Comparison of ENCODE assay signal across 19 cellular contexts in genomic region chr5:75142566-75143136, GRCh38.
DNase-seq lines count a peak whose midpoint lies in the region; ATAC-seq and TF ChIP-seq lines count a peak whose summit lies in the region.
"Had no signal": no experiment of that assay in that cellular context is flagged by ENCODE, and none has a peak within 500 bp of the region (broad histone marks: within the 10 kb centered on the region; RNA-seq: fewer than 3 reads in every experiment).

No MANE protein-coding gene starts in this region.

- no peaks in the 10 kb centered on the region for H3K9me2 ChIP-seq in GM23338 (ENCODE audit: insufficient read depth)

- H2AFZ ChIP-seq in GM23338: no peak overlapping the region

- no peak for DNase-seq in CD4-positive, CD25-positive, alpha-beta regulatory T cell
- peak; percentile 13 for DNase-seq in GM23338 (ENCODE audit: low spot score)
- DNase-seq in central memory CD8-positive, alpha-beta T cell (ENCODE audit: low spot score in 2 of 2): no peak
- DNase-seq in iPS-NIHi11 (ENCODE audit: low spot score): peak; percentile 9
- no peak for DNase-seq in activated CD4-positive, alpha-beta memory T cell treated with anti-CD3 and anti-CD28 coated beads for 36 hours
- DNase-seq in COLO829 (ENCODE audit: low spot score): no peak
- no peak for DNase-seq in T-helper 1 cell
- DNase-seq: CD4-positive, alpha-beta memory T cell; DND-41; NCI-H1105; NCI-H2029 treated with DMSO at 0.1 percent for 48 hours; NCI-H2171; NCI-H345; NCI-H774; NK-92 treated with Interleukin-12 subunit alpha and Interleukin-12 subunit beta, amount 100 ng/mL, for 24 hours had no signal

- H3F3A ChIP-seq in GM23338 (replicated peaks; ENCODE audit: low read depth): no peaks in the 10 kb centered on the region

- H3K79me2 ChIP-seq in GM23338 (replicated peaks; ENCODE audit: insufficient read depth): no peaks in the 10 kb centered on the region

- intact Hi-C loops in activated CD4-positive, alpha-beta memory T cell treated with anti-CD3 and anti-CD28 coated beads for 36 hours (cut with micrococcal nuclease): no loop called here

- H3K4me3 ChIP-seq in CD4-positive, CD25-positive, alpha-beta regulatory T cell (ENCODE audit: low read depth, low read length): no peak overlapping the region
- H3K4me3 ChIP-seq in GM23338: no peak overlapping the region
- H3K4me3 ChIP-seq: BLaER1, GM12878, K562 had no signal

- H3K27ac Mint-ChIP-seq in CD4-positive, CD25-positive, alpha-beta regulatory T cell: peak overlapping the region in 2 of 3 donors; percentile 21 to 80
- peak overlapping the region; percentile 61 for H3K27ac Mint-ChIP-seq in GM23338
- peak overlapping the region; percentile 57 for H3K27ac Mint-ChIP-seq in central memory CD8-positive, alpha-beta T cell (ENCODE audit: low read depth)
- no peak overlapping the region for H3K27ac Mint-ChIP-seq in activated CD4-positive, alpha-beta memory T cell treated with anti-CD3 and anti-CD28 coated beads for 36 hours

- H3K27me3 Mint-ChIP-seq in CD4-positive, CD25-positive, alpha-beta regulatory T cell: no peaks in the 10 kb centered on the region
- H3K27me3 Mint-ChIP-seq in GM23338 (ENCODE audit: insufficient read depth, low read depth, poor library complexity): peaks cover 2% of the 10 kb centered on the region
- H3K27me3 Mint-ChIP-seq in central memory CD8-positive, alpha-beta T cell: no peaks in the 10 kb centered on the region
- H3K27me3 Mint-ChIP-seq in activated CD4-positive, alpha-beta memory T cell treated with anti-CD3 and anti-CD28 coated beads for 36 hours: no peaks in the 10 kb centered on the region
- H3K27me3 Mint-ChIP-seq: CD4-positive, alpha-beta memory T cell had no signal

- no peak for TF ChIP-seq CTCF in GM23338 (conservative IDR thresholded peaks at IDR 0.05; ENCODE audit: low read depth in 2 of 2)

- no peak for ATAC-seq in CD4-positive, CD25-positive, alpha-beta regulatory T cell (ENCODE audit: low read depth in 2 of 2)
- peak; percentile 56; the same call in 2 of the 3 replicates for ATAC-seq in GM23338
- peak; percentile 60 for ATAC-seq in central memory CD8-positive, alpha-beta T cell (replicated peaks; ENCODE audit: extremely low read depth, poor library complexity, severe bottlenecking)
- ATAC-seq: GM12878, HCT116, K562 had no signal

- H3K27ac ChIP-seq in CD4-positive, CD25-positive, alpha-beta regulatory T cell (ENCODE audit: insufficient read depth, low read length, poor library complexity, severe bottlenecking): no peak overlapping the region
- H3K27ac ChIP-seq in GM23338 (ENCODE audit: low read depth): 0 out of 2 replicates have a peak overlapping the region, but pooled peaks have one; percentile 12
- H3K27ac ChIP-seq: BLaER1 had no signal

- H3K4me2 ChIP-seq in GM23338: peak overlapping the region; percentile 22; the same call in 1 of the 2 replicates
- H3K4me2 ChIP-seq: BLaER1 had no signal

- H3K36me3 ChIP-seq in CD4-positive, CD25-positive, alpha-beta regulatory T cell (ENCODE audit: control insufficient read depth, insufficient read depth, low read length): no peaks in the 10 kb centered on the region
- H3K36me3 ChIP-seq in GM23338 (ENCODE audit: insufficient read depth): no peaks in the 10 kb centered on the region
- H3K36me3 ChIP-seq: BLaER1 had no signal

- H3K36me3 Mint-ChIP-seq in CD4-positive, CD25-positive, alpha-beta regulatory T cell: no peaks in the 10 kb centered on the region
- H3K36me3 Mint-ChIP-seq in GM23338 (ENCODE audit: low read depth): no peaks in the 10 kb centered on the region
- no peaks in the 10 kb centered on the region for H3K36me3 Mint-ChIP-seq in central memory CD8-positive, alpha-beta T cell (ENCODE audit: insufficient read depth)
- no peaks in the 10 kb centered on the region for H3K36me3 Mint-ChIP-seq in activated CD4-positive, alpha-beta memory T cell treated with anti-CD3 and anti-CD28 coated beads for 36 hours
- H3K36me3 Mint-ChIP-seq: CD4-positive, alpha-beta memory T cell had no signal

- POLR2A ChIA-PET in activated CD4-positive, alpha-beta memory T cell treated with anti-CD3 and anti-CD28 coated beads for 36 hours (lab: Charles Lee): no interaction called here

- CTCF ChIA-PET in activated CD4-positive, alpha-beta memory T cell treated with anti-CD3 and anti-CD28 coated beads for 36 hours (lab: Charles Lee): interaction anchor here (0.7 kb wide), 1 partner anchor 78 kb away, joined by 3 read pairs; no protein-coding TSS in a partner anchor

- H4K20me1 ChIP-seq in GM23338 (replicated peaks; ENCODE audit: insufficient read depth): no peaks in the 10 kb centered on the region
- H4K20me1 ChIP-seq: BLaER1 had no signal

- peaks cover 7% of the 10 kb centered on the region for H3K4me1 ChIP-seq in CD4-positive, CD25-positive, alpha-beta regulatory T cell (ENCODE audit: control insufficient read depth, insufficient read depth, low read length, poor library complexity, severe bottlenecking)
- peaks cover 21% of the 10 kb centered on the region for H3K4me1 ChIP-seq in GM23338 (ENCODE audit: insufficient read depth)

- no peak overlapping the region for H3K4me3 Mint-ChIP-seq in CD4-positive, CD25-positive, alpha-beta regulatory T cell
- H3K4me3 Mint-ChIP-seq in GM23338: no peak overlapping the region
- no peak overlapping the region for H3K4me3 Mint-ChIP-seq in central memory CD8-positive, alpha-beta T cell
- H3K4me3 Mint-ChIP-seq in activated CD4-positive, alpha-beta memory T cell treated with anti-CD3 and anti-CD28 coated beads for 36 hours: no peak overlapping the region
- H3K4me3 Mint-ChIP-seq: CD4-positive, alpha-beta memory T cell had no signal

- H3K9me3 Mint-ChIP-seq in CD4-positive, CD25-positive, alpha-beta regulatory T cell: peaks cover 0 to 6% (median 2%) of the 10 kb centered on the region in 7 donors
- H3K9me3 Mint-ChIP-seq in GM23338: no peaks in the 10 kb centered on the region; the same call in 2 of the 3 replicates
- H3K9me3 Mint-ChIP-seq in central memory CD8-positive, alpha-beta T cell: no peaks in the 10 kb centered on the region
- peaks cover 6% of the 10 kb centered on the region for H3K9me3 Mint-ChIP-seq in activated CD4-positive, alpha-beta memory T cell treated with anti-CD3 and anti-CD28 coated beads for 36 hours

- no peaks in the 10 kb centered on the region for H3K27me3 ChIP-seq in CD4-positive, CD25-positive, alpha-beta regulatory T cell (ENCODE audit: control insufficient read depth, insufficient read depth, low read length)
- no peaks in the 10 kb centered on the region for H3K27me3 ChIP-seq in GM23338 (ENCODE audit: insufficient read depth)
- H3K27me3 ChIP-seq: BLaER1 had no signal

- no peaks in the 10 kb centered on the region for H3K9me3 ChIP-seq in CD4-positive, CD25-positive, alpha-beta regulatory T cell (ENCODE audit: control insufficient read depth in 2 of 2, low read length in 2 of 2)
- H3K9me3 ChIP-seq: BLaER1 had no signal

- H3K4me1 Mint-ChIP-seq in CD4-positive, CD25-positive, alpha-beta regulatory T cell: peaks cover 7 to 35% (median 12%) of the 10 kb centered on the region in 4 donors
- H3K4me1 Mint-ChIP-seq in GM23338: peaks cover 22% of the 10 kb centered on the region
- H3K4me1 Mint-ChIP-seq in central memory CD8-positive, alpha-beta T cell: peaks cover 22% of the 10 kb centered on the region
- H3K4me1 Mint-ChIP-seq in activated CD4-positive, alpha-beta memory T cell treated with anti-CD3 and anti-CD28 coated beads for 36 hours (ENCODE audit: low read depth): peaks cover 4% of the 10 kb centered on the region

TF ChIP-seq in GM23338, 12 proteins besides CTCF, POLR2A, EP300 and RAD21:
- TF ChIP-seq REST (IDR thresholded peaks at IDR 0.05; ENCODE audit: unreplicated experiment): no peak
- no peak for TF ChIP-seq CREB1 (CRISPR knock-in tag; IDR thresholded peaks at IDR 0.05; ENCODE audit: low read depth)
- TF ChIP-seq EZH2 (IDR thresholded peaks at IDR 0.05; ENCODE audit: low read depth, unreplicated experiment): no peak
- no peak for TF ChIP-seq STAT1 (IDR thresholded peaks at IDR 0.05; ENCODE audit: unreplicated experiment)
- TF ChIP-seq POLR2AphosphoS5 (IDR thresholded peaks at IDR 0.05; ENCODE audit: low read depth): no peak

Comparison
In these comparisons a context has a peak if more than half of its experiments do, and no peak if none do; other contexts are left out.
1. ATAC-seq: peak in GM23338 (single experiment) and central memory CD8-positive, alpha-beta T cell (single experiment); none in CD4-positive, CD25-positive, alpha-beta regulatory T cell (0 of 2).
2. DNase-seq: peak in GM23338 (single experiment) and iPS-NIHi11 (single experiment); none in CD4-positive, CD25-positive, alpha-beta regulatory T cell (0 of 3), central memory CD8-positive, alpha-beta T cell (0 of 2), activated CD4-positive, alpha-beta memory T cell treated with anti-CD3 and anti-CD28 coated beads for 36 hours (single experiment), COLO829 (single experiment) and T-helper 1 cell (0 of 5).